15 cellular contexts compared by ENCODE assay signal in genomic region chr22:29626497-29627195, GRCh38. TPM values are rescaled to one million over a fixed set of nuclear protein-coding genes. Genes with fewer than 3 reads are reported as not detected.
DNase-seq lines count a peak whose midpoint lies in the region; ATAC-seq and TF ChIP-seq lines count a peak whose summit lies in the region.
"Had no signal": no experiment of that assay in that cellular context is flagged by ENCODE, and none has a peak within 500 bp of the region (broad histone marks: within the 10 kb centered on the region; RNA-seq: fewer than 3 reads in every experiment).

No MANE protein-coding gene starts in this region.

- H3K27me3 ChIP-seq in RWPE2 (ENCODE audit: insufficient read depth, poor library complexity, severe bottlenecking) (no peaks in the 10 kb centered on the region), esophagus squamous epithelium (no peaks in the 10 kb centered on the region), heart left ventricle (no peaks in the 10 kb centered on the region)
- H3K27me3 ChIP-seq: ascending aorta, gastrocnemius medialis, pancreas had no signal

- peak; percentile 72 for DNase-seq in GM04504 (ENCODE audit: low read depth)
- no peak for DNase-seq in RWPE2 (ENCODE audit: low spot score)
- DNase-seq in esophagus squamous epithelium (lab: John Stamatoyannopoulos, UW), result no peak
- DNase-seq in skeletal muscle cell (ENCODE audit: low read depth), result peak; percentile 71
- no peak for DNase-seq in heart left ventricle
- DNase-seq: activated T-cell treated with anti-CD3 and anti-CD28 coated beads, Interleukin-2, amount 50 U/mL, for 24 hours; gastrocnemius medialis; NCI-H1092 treated with DMSO at 0.1 percent for 48 hours; NCI-H69; pancreas had no signal

- H3K36me3 ChIP-seq in RWPE2 (ENCODE audit: low read depth) (no peaks in the 10 kb centered on the region), esophagus squamous epithelium (no peaks in the 10 kb centered on the region), heart left ventricle (no peaks in the 10 kb centered on the region)
- H3K36me3 ChIP-seq: ascending aorta, gastrocnemius medialis, pancreas had no signal

- peak; percentile 64 for ATAC-seq in RWPE2 (ENCODE audit: low read depth)
- ATAC-seq in heart left ventricle, result no peak
- ATAC-seq in GM19397 (IDR thresholded peaks at IDR 0.05; ENCODE audit: unreplicated experiment), result no peak
- ATAC-seq in GM21619 (IDR thresholded peaks at IDR 0.05; ENCODE audit: unreplicated experiment), result no peak
- ATAC-seq in HG02678 (IDR thresholded peaks at IDR 0.05; ENCODE audit: unreplicated experiment), result no peak
- ATAC-seq: gastrocnemius medialis; pancreas; stimulated activated memory B cell treated with anti-CD40 and anti-IgM and Interleukin-4, amounts not matched to agents 10 μg/mL and 1 μg/mL and 100 μg/mL, for 72 hours had no signal

- WGBS in esophagus squamous epithelium, 2 donors, result 79 to 82% methylated on average over 3 of the region's 3 CpGs
- WGBS in heart left ventricle, 4 donors, result 91 to 99% (median 97%) methylated on average over 3 of the region's 3 CpGs

- H3K9me3 ChIP-seq in RWPE2 (ENCODE audit: severe bottlenecking) (no peaks in the 10 kb centered on the region), esophagus squamous epithelium (no peaks in the 10 kb centered on the region), heart left ventricle (no peaks in the 10 kb centered on the region)
- H3K9me3 ChIP-seq: ascending aorta, gastrocnemius medialis, pancreas had no signal

- H3K4me3 ChIP-seq in RWPE2 (ENCODE audit: severe bottlenecking) (no peak overlapping the region), esophagus squamous epithelium (no peak overlapping the region), skeletal muscle cell (ENCODE audit: low read depth, low read length) (no peak overlapping the region), heart left ventricle (no peak overlapping the region)
- H3K4me3 ChIP-seq: ascending aorta, gastrocnemius medialis, pancreas had no signal

- TF ChIP-seq CTCF in RWPE2 (IDR thresholded peaks at IDR 0.05; ENCODE audit: poor library complexity, severe bottlenecking) (no peak), esophagus squamous epithelium (IDR thresholded peaks at IDR 0.05) (no peak), heart left ventricle (IDR thresholded peaks at IDR 0.05) (no peak)

- intact Hi-C loops in esophagus squamous epithelium (cut with DNase I), result no loop called here
- intact Hi-C loops in heart left ventricle (cut with DNase I), result loop anchor here in 1 of 10 donors (10.0 kb wide), 1 partner anchor 378 kb away; no protein-coding TSS in a partner anchor

- H3K27ac ChIP-seq in RWPE2 (ENCODE audit: poor library complexity, severe bottlenecking) (peak overlapping the region; percentile 100), esophagus squamous epithelium (peak overlapping the region in 3 of 4 donors; percentile 48 to 57 (median 53)), heart left ventricle (no peak overlapping the region)
- H3K27ac ChIP-seq: ascending aorta, gastrocnemius medialis, pancreas had no signal

- no peak for TF ChIP-seq POLR2A in esophagus squamous epithelium (IDR thresholded peaks at IDR 0.05)
- TF ChIP-seq POLR2A in heart left ventricle (IDR thresholded peaks at IDR 0.05), result no peak

- H3K4me1 ChIP-seq in RWPE2 (ENCODE audit: insufficient read depth, poor library complexity, severe bottlenecking) (peaks cover 53% of the 10 kb centered on the region), esophagus squamous epithelium (peaks cover 4 to 67% (median 38%) of the 10 kb centered on the region in 3 donors), heart left ventricle (peaks cover 0 to 53% (median 27%) of the 10 kb centered on the region in 12 donors)

RNA-seq across cellular contexts. Expression of gene NF2, which starts 23.2 kb away (rescaled TPM):
- total RNA-seq in esophagus squamous epithelium, result 10 to 100 TPM; 25.8 to 45.3 (median 34.1) TPM
- total RNA-seq in heart left ventricle, result 100 to 1,000 TPM in 1 of 9 donors, 10 to 100 TPM in 8; 41.2 to 137 (median 52.1) TPM
- 10 to 100 TPM; 15.0 to 73.9 TPM for polyA plus RNA-seq in heart left ventricle

RNA-seq across cellular contexts. Expression of gene NIPSNAP1, which starts 45.7 kb away (rescaled TPM):
- total RNA-seq in esophagus squamous epithelium (10 to 100 TPM; 10.5 to 34.9 (median 19.5) TPM), heart left ventricle (10 to 100 TPM; 16.2 to 30.1 (median 22.7) TPM)
- polyA plus RNA-seq in heart left ventricle, result 10 to 100 TPM; 12.2 to 22.3 TPM

Comparison
In these comparisons a context has a peak if more than half of its experiments do, and no peak if none do; other contexts are left out.
1. DNase-seq: peak in GM04504 (single experiment) and skeletal muscle cell (single experiment); none in RWPE2 (single experiment), esophagus squamous epithelium (single experiment) and heart left ventricle (0 of 5).
2. H3K27ac ChIP-seq: peak in RWPE2 (single experiment) and esophagus squamous epithelium (3 of 4); none in heart left ventricle (0 of 12).